In genomic region chr3:190339130-190339529, GRCh38 we compare ENCODE assay signal across 1 cellular context.
TF ChIP-seq lines count a peak whose summit lies in the region.

No MANE protein-coding gene starts in this region.

TF ChIP-seq in GM12878, 131 proteins besides CTCF, POLR2A, EP300 and RAD21:
- TF ChIP-seq EED (IDR thresholded peaks at IDR 0.05; ENCODE audit: low read depth) (no peak), ZNF687 (IDR thresholded peaks at IDR 0.05) (peak; percentile 79), ZZZ3 (IDR thresholded peaks at IDR 0.05; ENCODE audit: control insufficient read depth, insufficient read length, low read depth) (no peak), YY1 (IDR thresholded peaks at IDR 0.05; ENCODE audit: low read depth, low read length) (no peak), CEBPZ (IDR thresholded peaks at IDR 0.05; ENCODE audit: low read depth, low read length) (no peak), ZBED1 (IDR thresholded peaks at IDR 0.05; ENCODE audit: borderline replicate concordance) (no peak), CHD2 (IDR thresholded peaks at IDR 0.05; ENCODE audit: borderline replicate concordance, low read depth, low read length) (no peak), BHLHE40 (IDR thresholded peaks at IDR 0.05; ENCODE audit: borderline replicate concordance in 1 of 2, low read depth in 2 of 2, low read length in 1 of 2) (peak in 1 of 2 experiments; percentile 19; a peak in 1 of 4 replicates), RUNX3 (IDR thresholded peaks at IDR 0.05; ENCODE audit: low read length) (peak; percentile 60; the same call in 1 of the 2 replicates), DPF2 (IDR thresholded peaks at IDR 0.05) (no peak), TCF12 (IDR thresholded peaks at IDR 0.05; ENCODE audit: low read depth, low read length) (no peak), ZNF24 (IDR thresholded peaks at IDR 0.05) (no peak), BMI1 (IDR thresholded peaks at IDR 0.05; ENCODE audit: borderline replicate concordance) (no peak), NR2C2 (IDR thresholded peaks at IDR 0.05; ENCODE audit: borderline replicate concordance, control insufficient read depth, insufficient read length, low read depth) (no peak), SRF (IDR thresholded peaks at IDR 0.05; ENCODE audit: low read depth in 2 of 2, low read length in 2 of 2) (no peak), CBFB (IDR thresholded peaks at IDR 0.05; ENCODE audit: low read depth) (no peak), ZNF207 (IDR thresholded peaks at IDR 0.05; ENCODE audit: borderline replicate concordance) (no peak), CHD1 (IDR thresholded peaks at IDR 0.05; ENCODE audit: low read depth, low read length) (no peak), EGR1 (IDR thresholded peaks at IDR 0.05; ENCODE audit: borderline replicate concordance in 1 of 2, low read depth in 2 of 2, low read length in 2 of 2) (no peak), KDM1A (IDR thresholded peaks at IDR 0.05; ENCODE audit: borderline replicate concordance) (no peak), HDGF (IDR thresholded peaks at IDR 0.05) (no peak), CEBPB (IDR thresholded peaks at IDR 0.05; ENCODE audit: borderline replicate concordance in 1 of 2, low read depth in 2 of 2, low read length in 2 of 2) (no peak), ZNF274 (IDR thresholded peaks at IDR 0.05; ENCODE audit: insufficient read depth, insufficient read length) (no peak), RB1 (IDR thresholded peaks at IDR 0.05; ENCODE audit: borderline replicate concordance) (no peak), EZH2 (IDR thresholded peaks at IDR 0.05; ENCODE audit: borderline replicate concordance, control insufficient read depth, low read depth, low read length) (no peak), CBX3 (IDR thresholded peaks at IDR 0.05; ENCODE audit: borderline replicate concordance, low read depth) (no peak), ZBTB11 (CRISPR knock-in tag; IDR thresholded peaks at IDR 0.05) (no peak), IKZF2 (IDR thresholded peaks at IDR 0.05) (0 out of 4 replicates have a peak, but pooled peaks of 1 of the 2 experiments have one; percentile 22), CBX5 (IDR thresholded peaks at IDR 0.05; ENCODE audit: low read depth) (no peak), SUPT20H (IDR thresholded peaks at IDR 0.05; ENCODE audit: borderline replicate concordance, control insufficient read depth, low read depth, low read length) (no peak), MTA2 (IDR thresholded peaks at IDR 0.05; ENCODE audit: low read depth) (0 out of 2 replicates have a peak, but pooled peaks have one; percentile 25), MEF2A (IDR thresholded peaks at IDR 0.05; ENCODE audit: insufficient read depth, low read depth, low read length) (no peak), ESRRA (IDR thresholded peaks at IDR 0.05; ENCODE audit: low read length) (no peak), IRF3 (IDR thresholded peaks at IDR 0.05) (no peak), RFX5 (IDR thresholded peaks at IDR 0.05; ENCODE audit: low read depth, low read length) (no peak), E2F8 (IDR thresholded peaks at IDR 0.05; ENCODE audit: low read depth, partially characterized antibody) (no peak), STAT1 (conservative IDR thresholded peaks at IDR 0.05) (no peak), SIN3A (IDR thresholded peaks at IDR 0.05; ENCODE audit: low read depth, low read length) (no peak), TCF3 (IDR thresholded peaks at IDR 0.05; ENCODE audit: borderline replicate concordance, insufficient read depth, low read depth, low read length) (no peak), NFIC (IDR thresholded peaks at IDR 0.05; ENCODE audit: low read depth, low read length) (no peak), JUND (IDR thresholded peaks at IDR 0.05; ENCODE audit: low read depth, low read length) (no peak)
- TF ChIP-seq, protein P1, sequence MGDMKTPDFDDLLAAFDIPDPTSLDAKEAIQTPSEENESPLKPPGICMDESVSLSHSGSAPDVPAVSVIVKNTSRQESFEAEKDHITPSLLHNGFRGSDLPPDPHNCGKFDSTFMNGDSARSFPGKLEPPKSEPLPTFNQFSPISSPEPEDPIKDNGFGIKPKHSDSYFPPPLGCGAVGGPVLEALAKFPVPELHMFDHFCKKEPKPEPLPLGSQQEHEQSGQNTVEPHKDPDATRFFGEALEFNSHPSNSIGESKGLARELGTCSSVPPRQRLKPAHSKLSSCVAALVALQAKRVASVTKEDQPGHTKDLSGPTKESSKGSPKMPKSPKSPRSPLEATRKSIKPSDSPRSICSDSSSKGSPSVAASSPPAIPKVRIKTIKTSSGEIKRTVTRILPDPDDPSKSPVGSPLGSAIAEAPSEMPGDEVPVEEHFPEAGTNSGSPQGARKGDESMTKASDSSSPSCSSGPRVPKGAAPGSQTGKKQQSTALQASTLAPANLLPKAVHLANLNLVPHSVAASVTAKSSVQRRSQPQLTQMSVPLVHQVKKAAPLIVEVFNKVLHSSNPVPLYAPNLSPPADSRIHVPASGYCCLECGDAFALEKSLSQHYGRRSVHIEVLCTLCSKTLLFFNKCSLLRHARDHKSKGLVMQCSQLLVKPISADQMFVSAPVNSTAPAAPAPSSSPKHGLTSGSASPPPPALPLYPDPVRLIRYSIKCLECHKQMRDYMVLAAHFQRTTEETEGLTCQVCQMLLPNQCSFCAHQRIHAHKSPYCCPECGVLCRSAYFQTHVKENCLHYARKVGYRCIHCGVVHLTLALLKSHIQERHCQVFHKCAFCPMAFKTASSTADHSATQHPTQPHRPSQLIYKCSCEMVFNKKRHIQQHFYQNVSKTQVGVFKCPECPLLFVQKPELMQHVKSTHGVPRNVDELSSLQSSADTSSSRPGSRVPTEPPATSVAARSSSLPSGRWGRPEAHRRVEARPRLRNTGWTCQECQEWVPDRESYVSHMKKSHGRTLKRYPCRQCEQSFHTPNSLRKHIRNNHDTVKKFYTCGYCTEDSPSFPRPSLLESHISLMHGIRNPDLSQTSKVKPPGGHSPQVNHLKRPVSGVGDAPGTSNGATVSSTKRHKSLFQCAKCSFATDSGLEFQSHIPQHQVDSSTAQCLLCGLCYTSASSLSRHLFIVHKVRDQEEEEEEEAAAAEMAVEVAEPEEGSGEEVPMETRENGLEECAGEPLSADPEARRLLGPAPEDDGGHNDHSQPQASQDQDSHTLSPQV (IDR thresholded peaks at IDR 0.05), result no peak
